In the genomic region with DNA sequence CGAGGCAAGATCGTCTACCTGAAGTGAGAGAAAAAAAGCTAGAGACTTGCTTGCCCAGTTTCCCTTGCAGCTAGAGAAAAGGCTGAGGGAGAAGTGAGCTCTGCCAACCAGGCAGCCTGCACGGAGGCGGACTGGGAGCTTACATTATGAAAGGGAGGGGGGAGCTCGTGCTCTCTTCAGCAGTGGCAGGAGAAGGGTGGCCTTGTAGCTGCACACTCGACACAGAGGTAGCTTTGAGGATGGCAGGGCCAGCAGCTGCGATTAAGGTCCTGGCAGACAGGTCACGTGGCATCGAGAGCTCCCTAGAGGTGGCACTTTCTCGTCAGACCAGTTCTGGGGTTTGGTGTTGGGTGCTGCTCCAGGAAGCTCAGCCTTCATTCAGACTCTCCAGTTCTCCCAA, we compare ENCODE assay signal across 11 cellular contexts. TPM values are rescaled to one million over a fixed set of nuclear protein-coding genes. Genes with fewer than 3 reads are reported as not detected.
DNase-seq lines count a peak whose midpoint lies in the region; ATAC-seq, FAIRE-seq and TF ChIP-seq lines count a peak whose summit lies in the region.
"Had no signal": no experiment of that assay in that cellular context is flagged by ENCODE, and none has a peak within 500 bp of the region (broad histone marks: within the 10 kb centered on the region; RNA-seq: fewer than 3 reads in every experiment).

No MANE protein-coding gene starts in this region.

- H3K4me1 ChIP-seq in RWPE2 (ENCODE audit: insufficient read depth, poor library complexity, severe bottlenecking) (no peaks in the 10 kb centered on the region), kidney (ENCODE audit: control insufficient read depth in 1 of 2, insufficient read depth in 1 of 2, low read depth in 1 of 2, low read length in 2 of 2) (peaks cover 0 to 5% of the 10 kb centered on the region in 2 donors), thyroid gland (peaks cover 0 to 16% of the 10 kb centered on the region in 2 donors)

- H3K27ac ChIP-seq in RWPE2 (ENCODE audit: poor library complexity, severe bottlenecking), result no peak overlapping the region
- no peak overlapping the region for H3K27ac ChIP-seq in kidney (ENCODE audit: low read depth in 2 of 2, low read length in 2 of 2)
- peak overlapping the region in 1 of 3 donors; percentile 3 for H3K27ac ChIP-seq in thyroid gland

- ATAC-seq in RWPE2 (ENCODE audit: low read depth) (peak; percentile 31; the same call in 2 of the 3 replicates), HG03159 (IDR thresholded peaks at IDR 0.05; ENCODE audit: unreplicated experiment) (no peak)
- ATAC-seq: T-cell had no signal

- H3K9me3 ChIP-seq in RWPE2 (ENCODE audit: severe bottlenecking) (no peaks in the 10 kb centered on the region), kidney (ENCODE audit: control insufficient read depth in 1 of 2, low read length in 2 of 2) (no peaks in the 10 kb centered on the region), thyroid gland (no peaks in the 10 kb centered on the region)

- FAIRE-seq in kidney (lab: Jason Lieb, UNC), result no peak

- H3K4me3 ChIP-seq in RWPE2 (ENCODE audit: severe bottlenecking) (no peak overlapping the region), kidney (ENCODE audit: low read length in 2 of 2) (peak overlapping the region in 1 of 2 donors; percentile 2), thyroid gland (replicated peaks in 1 of 3) (no peak overlapping the region)
- H3K4me3 ChIP-seq: skin epidermis had no signal

- WGBS in thyroid gland, 2 donors, result 19 to 41% methylated on average over 7 to 10 of the region's 10 CpGs

- H3K9ac ChIP-seq in kidney (ENCODE audit: low read length in 2 of 2), result no peak overlapping the region

- intact Hi-C loops in kidney (cut with DNase I), result no loop called here
- intact Hi-C loops in thyroid gland (cut with DNase I), result no loop called here

- TF ChIP-seq POLR2A in thyroid gland (IDR thresholded peaks at IDR 0.05), result peak in 1 of 2 donors; percentile 45

- H3K27me3 ChIP-seq in RWPE2 (ENCODE audit: insufficient read depth, poor library complexity, severe bottlenecking), result no peaks in the 10 kb centered on the region
- no peaks in the 10 kb centered on the region for H3K27me3 ChIP-seq in thyroid gland

- H3K36me3 ChIP-seq in RWPE2 (ENCODE audit: low read depth) (no peaks in the 10 kb centered on the region), kidney (ENCODE audit: control insufficient read depth in 1 of 2, insufficient read depth in 2 of 2, low read length in 2 of 2) (no peaks in the 10 kb centered on the region), thyroid gland (no peaks in the 10 kb centered on the region)

- TF ChIP-seq CTCF in RWPE2 (IDR thresholded peaks at IDR 0.05; ENCODE audit: poor library complexity, severe bottlenecking), result no peak
- no peak for TF ChIP-seq CTCF in kidney (IDR thresholded peaks at IDR 0.05; ENCODE audit: borderline replicate concordance, extremely low read depth, insufficient read depth)
- TF ChIP-seq CTCF in thyroid gland (IDR thresholded peaks at IDR 0.05), result peak in 1 of 6 experiments; percentile 9

- DNase-seq in NCI-H748 (lab: John Stamatoyannopoulos, UW; ENCODE audit: unreplicated experiment) (peak; percentile 41), NCI-H748 treated with DMSO at 0.1 percent for 48 hours (lab: John Stamatoyannopoulos, UW) (no peak), RWPE2 (ENCODE audit: low spot score) (no peak), kidney (peak; percentile 78), thyroid gland (peak; percentile 87 to 91), OCI-M2 (lab: John Stamatoyannopoulos, UW; ENCODE audit: unreplicated experiment) (no peak), AG08395 (ENCODE audit: low spot score) (no peak)
- DNase-seq: NCI-H2227 treated with DMSO at 0.1 percent for 48 hours, T-cell had no signal

RNA-seq across cellular contexts. Expression of gene APBA1, which starts 26.7 kb away (rescaled TPM):
- 5.1 TPM for total RNA-seq in kidney
- 1.3 TPM for polyA plus RNA-seq in kidney (ENCODE audit: insufficient read depth, low read depth, low replicate concordance)
- 10 to 100 TPM in 1 of 4 donors, 1 to 10 TPM in 3; 2.8 to 11.2 (median 3.8) TPM for total RNA-seq in thyroid gland

Comparison
In these comparisons a context has a peak if more than half of its experiments do, and no peak if none do; other contexts are left out.
1. DNase-seq: peak in NCI-H748 (single experiment), kidney (single experiment) and thyroid gland (2 of 2); none in NCI-H748 treated with DMSO at 0.1 percent for 48 hours (single experiment), RWPE2 (single experiment), OCI-M2 (single experiment) and AG08395 (single experiment).